ENCODE assay signal across 8 cellular contexts in genomic region chr3:87228316-87228715, GRCh38. TPM values are rescaled to one million over a fixed set of nuclear protein-coding genes. Genes with fewer than 3 reads are reported as not detected.
DNase-seq lines count a peak whose midpoint lies in the region; ATAC-seq and TF ChIP-seq lines count a peak whose summit lies in the region.

No MANE protein-coding gene starts in this region.

- TF ChIP-seq CTCF in AG10803 (conservative IDR thresholded peaks at IDR 0.05; ENCODE audit: low read length) (no peak), KMS-11 (conservative IDR thresholded peaks at IDR 0.05; ENCODE audit: low read depth, low read length) (no peak), chondrocyte (IDR thresholded peaks at IDR 0.05) (no peak)

- peaks cover 50% of the 10 kb centered on the region for H3K4me1 Mint-ChIP-seq in chondrocyte (ENCODE audit: low read depth)
- H3K4me1 Mint-ChIP-seq in naive B cell = peaks cover 34 to 56% (median 53%) of the 10 kb centered on the region in 3 donors

- H3K36me3 Mint-ChIP-seq in chondrocyte (ENCODE audit: low read depth) = peaks cover 5% of the 10 kb centered on the region
- H3K36me3 Mint-ChIP-seq in naive B cell = peaks cover 0 to 15% of the 10 kb centered on the region in 2 donors

- no peak overlapping the region for H3K27ac ChIP-seq in KMS-11

- H3K9ac ChIP-seq in KMS-11 = no peak overlapping the region

- H3K4me2 ChIP-seq in KMS-11 = peak overlapping the region; percentile 78

- H3K27me3 ChIP-seq in KMS-11 (ENCODE audit: insufficient read depth, low read depth) = no peaks in the 10 kb centered on the region

- peaks cover 6% of the 10 kb centered on the region; the same call in 1 of the 2 replicates for H3K79me2 ChIP-seq in KMS-11 (ENCODE audit: insufficient read depth, low read depth)

- H3K4me3 ChIP-seq in AG10803 (ENCODE audit: low read length) (peak overlapping the region; percentile 97), KMS-11 (IDR thresholded peaks at IDR 0.05; ENCODE audit: insufficient read depth, low read depth, low read length) (no peak overlapping the region)

- ATAC-seq in naive B cell (ENCODE audit: low read depth in 2 of 2) = no peak
- no peak for ATAC-seq in HG03108 (IDR thresholded peaks at IDR 0.05; ENCODE audit: unreplicated experiment)

- peak overlapping the region; percentile 2 for H3K27ac Mint-ChIP-seq in chondrocyte (ENCODE audit: unreplicated experiment)
- H3K27ac Mint-ChIP-seq in naive B cell = peak overlapping the region; percentile 99 to 100 (median 100)

- no peaks in the 10 kb centered on the region for H4K20me1 ChIP-seq in KMS-11 (ENCODE audit: insufficient read depth)

- no peak overlapping the region for H2AFZ ChIP-seq in KMS-11 (ENCODE audit: low read depth)

- DNase-seq in AG10803 (ENCODE audit: low read depth) (peak; percentile 45), chondrocyte (ENCODE audit: low spot score) (no peak), naive B cell (no peak), COR-L47 (lab: John Stamatoyannopoulos, UW) (no peak), retina (no peak)
- DNase-seq in activated CD4-positive, CD25-positive, alpha-beta regulatory T cell (lab: John Stamatoyannopoulos, UW) = no peak

- H3K9me3 Mint-ChIP-seq in chondrocyte (ENCODE audit: low read depth) (no peaks in the 10 kb centered on the region), naive B cell (no peaks in the 10 kb centered on the region)

- H3K4me3 Mint-ChIP-seq in chondrocyte (ENCODE audit: unreplicated experiment) (peak overlapping the region; percentile 94), naive B cell (peak overlapping the region; percentile 39 to 100 (median 100))

- peaks cover 12% of the 10 kb centered on the region for H3K4me1 ChIP-seq in KMS-11 (ENCODE audit: low read depth, poor library complexity, severe bottlenecking)

- H3K27me3 Mint-ChIP-seq in chondrocyte (ENCODE audit: low read depth) (peaks cover 3% of the 10 kb centered on the region), naive B cell (peaks cover 0 to 10% (median 7%) of the 10 kb centered on the region in 3 donors)

- no peaks in the 10 kb centered on the region for H3K36me3 ChIP-seq in KMS-11 (ENCODE audit: insufficient read depth)

RNA-seq across cellular contexts. Expression of gene CHMP2B, which starts 1.2 kb away (rescaled TPM):
- 36.0 to 41.8 TPM (median 36.2 TPM) in 3 replicates for total RNA-seq in chondrocyte
- 10 to 100 TPM; 50.3 to 87.0 (median 69.8) TPM for polyA plus RNA-seq in naive B cell (ENCODE audit: low read depth in 6 of 6)

RNA-seq across cellular contexts. Expression of gene POU1F1, which starts 48.1 kb away (rescaled TPM):
- not detected in 3 replicates for total RNA-seq in chondrocyte
- polyA plus RNA-seq in naive B cell (ENCODE audit: low read depth in 6 of 6) = not detected
